1 cellular context compared by ENCODE assay signal in genomic region chr4:7787067-7787466, GRCh38.
TF ChIP-seq lines count a peak whose summit lies in the region.

No MANE protein-coding gene starts in this region.

TF ChIP-seq in endothelial cell of umbilical vein, 7 proteins besides CTCF, POLR2A, EP300 and RAD21 (continued from another document):
- TF ChIP-seq MAX (IDR thresholded peaks at IDR 0.05; ENCODE audit: insufficient read depth, insufficient read length), result no peak
- TF ChIP-seq POLR2AphosphoS5 (IDR thresholded peaks at IDR 0.05; ENCODE audit: insufficient read depth, low read depth, low read length), result no peak
TF ChIP-seq in endothelial cell of umbilical vein: peak in this region for 0.
